ENCODE assay signal across 8 cellular contexts in the genomic region with DNA sequence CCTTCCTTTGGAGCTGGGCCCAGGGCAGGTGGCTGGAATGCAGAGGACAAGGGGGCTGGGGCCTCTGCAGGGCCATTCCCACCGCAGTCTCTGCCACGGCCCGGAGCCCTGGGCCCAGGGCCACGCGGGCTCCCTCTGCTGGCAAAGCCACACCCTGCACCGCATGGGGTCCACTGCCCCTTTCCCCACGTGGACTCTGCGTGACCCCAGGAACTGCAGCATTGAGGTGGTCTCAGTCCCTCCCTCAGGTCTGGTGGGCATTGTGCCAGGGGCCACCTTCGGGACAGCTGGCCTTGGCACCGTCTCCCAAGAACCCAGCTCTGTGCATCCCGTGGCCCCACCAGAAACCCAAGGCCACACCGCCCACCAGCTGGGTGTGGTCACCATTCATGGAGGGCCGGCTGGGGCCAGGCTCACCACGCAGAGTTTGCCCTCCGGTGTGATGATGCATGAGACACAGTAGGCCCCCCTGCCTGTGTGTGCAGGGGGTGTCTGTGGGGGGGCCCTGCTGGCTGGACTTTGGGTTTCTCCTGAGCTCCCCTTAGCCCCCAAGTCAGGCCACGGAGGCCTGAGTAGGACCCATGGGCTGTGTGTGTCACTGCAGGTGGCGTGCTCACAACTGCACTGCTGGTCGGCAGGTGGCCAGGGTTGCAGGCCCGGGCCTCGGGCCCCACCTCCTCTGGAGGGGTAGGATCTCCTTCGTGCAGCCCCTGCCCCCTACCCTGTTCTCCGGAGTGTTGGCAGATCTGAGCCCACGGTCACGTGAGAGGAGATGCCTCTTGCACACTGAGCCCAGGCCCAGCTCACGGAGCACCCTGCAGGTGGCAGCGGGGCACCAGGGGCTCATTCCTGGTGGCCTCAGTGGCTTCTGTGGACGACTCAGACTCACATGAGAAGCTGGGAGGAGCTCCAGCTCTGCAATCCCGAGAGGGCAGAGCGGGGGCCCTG. TPM values are rescaled to one million over a fixed set of nuclear protein-coding genes. Genes with fewer than 3 reads are reported as not detected.
DNase-seq lines count a peak whose midpoint lies in the region; ATAC-seq, FAIRE-seq and TF ChIP-seq lines count a peak whose summit lies in the region.

No MANE protein-coding gene starts in this region.

- peak; percentile 49 for DNase-seq in ACHN
- peak; percentile 90 for DNase-seq in GM20000 (ENCODE audit: low spot score)
- DNase-seq in T-helper 2 cell: peak in 4 of 5 experiments; percentile 37 to 52 (median 40)
- DNase-seq in GM12878 (ENCODE audit: low read depth, low spot score): no peak
- peak; percentile 25 to 37 (median 37) for DNase-seq in stimulated activated CD4-positive, alpha-beta T cell treated with anti-CD3 and anti-CD28 coated beads, TNF-alpha, amount 100 ng/mL, for 4 hours (ENCODE audit: low read depth in 3 of 3)
- no peak for DNase-seq in SK-N-DZ (ENCODE audit: low spot score)

- peaks cover 9% of the 10 kb centered on the region for H3K4me1 ChIP-seq in GM12878 (ENCODE audit: control insufficient read depth, insufficient read depth, low read length)

- WGBS in GM12878 (ENCODE audit: insufficient coverage, insufficient replicate concordance, low lambda C conversion rate, missing lambda C conversion rate): 27% methylated on average over 29 of the region's 29 CpGs

- no peak for TF ChIP-seq EP300 in GM12878 (IDR thresholded peaks at IDR 0.05; ENCODE audit: borderline replicate concordance in 1 of 2, control insufficient read depth in 1 of 2, low read depth in 2 of 2, low read length in 2 of 2)

- no peak for TF ChIP-seq POLR2A in GM12878 (IDR thresholded peaks at IDR 0.05; ENCODE audit: low read depth, low read length)

- CTCF ChIA-PET in GM12878 (lab: Yijun Ruan, JAX): interaction anchor here (0.5 to 2.7 kb wide), 18 partner anchors 8 to 96 kb away, joined by 3 to 17 read pairs (median 4); a partner anchor contains a TSS

- H3K4me2 ChIP-seq in GM12878 (ENCODE audit: control insufficient read depth, insufficient read depth): 0 out of 2 replicates have a peak overlapping the region, but pooled peaks have one; percentile 22

- in situ Hi-C loops in ACHN (cut with HindIII; ENCODE audit: low pct_ligation_motif_present, low pct_unique_long_range_greater_than_20kb, low sequenced_read_pairs) (no loop called here), GM12878 (cut with MboI) (no loop called here)

- FAIRE-seq in GM12878 (lab: Jason Lieb, UNC): no peak

- no TSS peak for BruUV-seq in GM12878 (replicated peaks; lab: Mats Ljungman, UMichigan)

- H3K27ac ChIP-seq in GM12878 (ENCODE audit: control insufficient read depth, insufficient read depth): no peak overlapping the region
- peak overlapping the region; percentile 73 for H3K27ac ChIP-seq in layer of hippocampus (ENCODE audit: low read depth, low read length)

- TF ChIP-seq RAD21 in GM12878 (IDR thresholded peaks at IDR 0.05; ENCODE audit: insufficient read depth, low read depth, low read length): peak; percentile 56

- H2AFZ ChIP-seq in GM12878 (ENCODE audit: control insufficient read depth, low read depth, low read length): peak overlapping the region; percentile 47

- H4K20me1 ChIP-seq in GM12878 (ENCODE audit: control insufficient read depth, insufficient read depth): no peaks in the 10 kb centered on the region

- SMC1A ChIA-PET in GM12878 (lab: Charles Lee; ENCODE audit: uncharacterized antibody, unreplicated experiment): interaction anchor here (0.6 to 1.5 kb wide), 8 partner anchors 21 to 69 kb away, joined by 3 to 5 read pairs (median 3); a partner anchor contains a TSS

- RAD21 ChIA-PET in GM12878 (lab: Charles Lee; ENCODE audit: unreplicated experiment): interaction anchor here (1.0 to 1.9 kb wide), 7 partner anchors 19 to 63 kb away, joined by 3 to 5 read pairs (median 4); a partner anchor contains a TSS

- ATAC-seq in GM12878: peak; percentile 83
- no peak for ATAC-seq in HG02588 (IDR thresholded peaks at IDR 0.05; ENCODE audit: unreplicated experiment)

- H3K79me2 ChIP-seq in GM12878 (ENCODE audit: control insufficient read depth, insufficient read depth, low read length): no peaks in the 10 kb centered on the region

- no peaks in the 10 kb centered on the region for H3K36me3 ChIP-seq in GM12878 (ENCODE audit: control insufficient read depth in 2 of 2, insufficient read depth in 2 of 2, low read length in 1 of 2)

- no peaks in the 10 kb centered on the region for H3K9me3 ChIP-seq in GM12878 (replicated peaks; ENCODE audit: control insufficient read depth, insufficient read depth, low read length)

- no peak overlapping the region for H3K9ac ChIP-seq in GM12878 (ENCODE audit: control insufficient read depth, insufficient read depth, low read length)

- POLR2A ChIA-PET in GM12878 (lab: Charles Lee): interaction anchor here (0.7 to 1.8 kb wide), 2 partner anchors 39 to 42 kb away, joined by 4 read pairs; a partner anchor contains a TSS

- peak; percentile 71 for TF ChIP-seq CTCF in GM20000 (IDR thresholded peaks at IDR 0.05; ENCODE audit: extremely low read depth, missing control alignments)
- peak; percentile 88 to 98 (median 89) for TF ChIP-seq CTCF in GM12878 (IDR thresholded peaks at IDR 0.05 in 2 of 3, conservative IDR thresholded peaks at IDR 0.05 in 1 of 3; ENCODE audit: control insufficient read depth in 2 of 3, extremely low read depth in 1 of 3, insufficient read depth in 1 of 3, low read depth in 3 of 3, low read length in 3 of 3)

- intact Hi-C loops in GM12878 (cut with micrococcal nuclease; ENCODE audit: unreplicated experiment): loop anchor here (2.0 kb wide), 3 partner anchors 34 to 64 kb away; a partner anchor contains a TSS

- H3K27me3 ChIP-seq in GM12878 (replicated peaks in 1 of 2; ENCODE audit: control insufficient read depth in 2 of 2, insufficient read depth in 2 of 2, low read length in 1 of 2) (no peaks in the 10 kb centered on the region), layer of hippocampus (ENCODE audit: control insufficient read depth, insufficient read depth, low read length) (no peaks in the 10 kb centered on the region)

- no peak overlapping the region for H3K4me3 ChIP-seq in GM12878

RNA-seq across cellular contexts. Expression of a gene that starts 5.7 kb away (rescaled TPM):
- 1.5 and 2.3 TPM in 2 replicates for total RNA-seq in GM12878 (2013; cell fraction: nucleolus; rRNA removed)
- total RNA-seq in GM12878 (2014; rRNA removed) (0.40 and 0.71 TPM in 2 replicates), GM12878 (2014; rRNA removed; fragmentation: Illumina TruSeq; extraction: Trizol) (0.13 and 0.14 TPM in 2 replicates), GM12878 (2021) (1.7 and 1.8 TPM in 2 replicates)
- polyA plus RNA-seq in GM12878 (2011; ENCODE audit: low read depth): 0.70 TPM
- polyA plus RNA-seq in GM12878 (2011; rRNA removed) (0.45 and 1.1 TPM in 2 replicates), GM12878 (2014; fragmentation: Illumina TruSeq; extraction: Trizol) (0.03 TPM in 1 of 2 replicates, not detected in the other), GM12878 (2014; fragmentation: Nextera tagmentation; extraction: Ambion mirVana) (under 1 TPM in 1 of 2 experiments, not detected in 1; 0.02 TPM), GM12878 (2014; rRNA removed) (0.40 and 0.56 TPM in 2 replicates), GM12878 (2016; fragmentation: Nextera tagmentation; extraction: Ambion mirVana) (under 1 TPM in 1 of 2 experiments, not detected in 1; 0.24 TPM)
- 1.4 and 2.3 TPM in 2 replicates for polyA plus RNA-seq in GM12878 (2011; cell fraction: cytosol; rRNA removed)
- polyA plus RNA-seq in GM12878 (2011; cell fraction: nucleus; rRNA removed): 3.6 and 5.8 TPM in 2 replicates
- 4.1 and 4.9 TPM in 2 replicates for polyA plus RNA-seq in GM12878 (2012)
- 0.51 and 0.88 TPM in 2 replicates for polyA minus RNA-seq in GM12878 (2011; rRNA and poly(A)+ RNA removed)
- 0.42 and 0.80 TPM in 2 replicates for polyA minus RNA-seq in GM12878 (2011; cell fraction: cytosol; rRNA and poly(A)+ RNA removed)
- polyA minus RNA-seq in GM12878 (2011; cell fraction: nucleus; rRNA and poly(A)+ RNA removed): 1.7 and 1.8 TPM in 2 replicates
- polyA plus RNA-seq in SK-N-DZ (2014; cell fraction: cytosol; rRNA removed): 0.06 and 1.5 TPM in 2 replicates
- 0.27 and 2.0 TPM in 2 replicates for polyA plus RNA-seq in SK-N-DZ (2014; cell fraction: nucleus; rRNA removed)

RNA-seq across cellular contexts. Expression of a gene that starts 8.3 kb away (rescaled TPM):
- 1.4 and 2.7 TPM in 2 replicates for total RNA-seq in GM12878 (2013; cell fraction: nucleolus; rRNA removed)
- total RNA-seq in GM12878 (2014; rRNA removed) (0.06 and 0.44 TPM in 2 replicates), GM12878 (2014; rRNA removed; fragmentation: Illumina TruSeq; extraction: Trizol) (0.41 and 0.63 TPM in 2 replicates), GM12878 (2021) (1.1 and 1.6 TPM in 2 replicates)
- 3.2 TPM for polyA plus RNA-seq in GM12878 (2011; ENCODE audit: low read depth)
- polyA plus RNA-seq in GM12878 (2011; rRNA removed) (2.2 and 3.1 TPM in 2 replicates), GM12878 (2014; fragmentation: Illumina TruSeq; extraction: Trizol) (0.22 and 0.32 TPM in 2 replicates), GM12878 (2014; fragmentation: Nextera tagmentation; extraction: Ambion mirVana) (under 1 TPM; 0.03 to 0.13 TPM), GM12878 (2014; rRNA removed) (1.1 and 2.1 TPM in 2 replicates), GM12878 (2016; fragmentation: Nextera tagmentation; extraction: Ambion mirVana) (1 to 10 TPM; 2.1 to 2.9 TPM)
- 7.5 and 8.5 TPM in 2 replicates for polyA plus RNA-seq in GM12878 (2011; cell fraction: cytosol; rRNA removed)
- polyA plus RNA-seq in GM12878 (2011; cell fraction: nucleus; rRNA removed): 1.8 and 3.0 TPM in 2 replicates
- 1.7 and 2.1 TPM in 2 replicates for polyA plus RNA-seq in GM12878 (2012)
- polyA minus RNA-seq in GM12878 (2011; rRNA and poly(A)+ RNA removed): 0.29 and 2.3 TPM in 2 replicates
- 0.42 TPM in 1 of 2 replicates, not detected in the other for polyA minus RNA-seq in GM12878 (2011; cell fraction: cytosol; rRNA and poly(A)+ RNA removed)
- 1.2 TPM in 1 of 2 replicates, not detected in the other for polyA minus RNA-seq in GM12878 (2011; cell fraction: nucleus; rRNA and poly(A)+ RNA removed)
- polyA plus RNA-seq in SK-N-DZ (2014; cell fraction: cytosol; rRNA removed): 0.06 TPM in 1 of 2 replicates, not detected in the other
- not detected in 2 replicates for polyA plus RNA-seq in SK-N-DZ (2014; cell fraction: nucleus; rRNA removed)

RNA-seq across cellular contexts. Expression of a gene that starts 20.1 kb away (rescaled TPM):
- 1.2 and 1.8 TPM in 2 replicates for total RNA-seq in GM12878 (2013; cell fraction: nucleolus; rRNA removed)
- total RNA-seq in GM12878 (2014; rRNA removed): 0.17 and 0.33 TPM in 2 replicates
- total RNA-seq in GM12878 (2014; rRNA removed; fragmentation: Illumina TruSeq; extraction: Trizol): 0.18 and 0.45 TPM in 2 replicates
- 0.96 and 1.2 TPM in 2 replicates for total RNA-seq in GM12878 (2021)
- polyA plus RNA-seq in GM12878 (2011; ENCODE audit: low read depth): 0.42 TPM
- polyA plus RNA-seq in GM12878 (2011; rRNA removed): 0.12 and 0.24 TPM in 2 replicates
- polyA plus RNA-seq in GM12878 (2011; cell fraction: cytosol; rRNA removed): 0.21 and 0.38 TPM in 2 replicates
- 2.0 and 2.3 TPM in 2 replicates for polyA plus RNA-seq in GM12878 (2011; cell fraction: nucleus; rRNA removed)
- polyA plus RNA-seq in GM12878 (2012): 1.3 TPM in 2 replicates
- 0.14 and 0.29 TPM in 2 replicates for polyA plus RNA-seq in GM12878 (2014; fragmentation: Illumina TruSeq; extraction: Trizol)
- polyA plus RNA-seq in GM12878 (2014; fragmentation: Nextera tagmentation; extraction: Ambion mirVana): under 1 TPM; 0.05 to 0.15 TPM
- polyA plus RNA-seq in GM12878 (2014; rRNA removed): 0.86 and 0.94 TPM in 2 replicates
- polyA plus RNA-seq in GM12878 (2016; fragmentation: Nextera tagmentation; extraction: Ambion mirVana): 1 to 10 TPM; 1.8 to 2.8 TPM
- 0.15 TPM in 1 of 2 replicates, not detected in the other for polyA minus RNA-seq in GM12878 (2011; rRNA and poly(A)+ RNA removed)
- not detected in 2 replicates for polyA minus RNA-seq in GM12878 (2011; cell fraction: cytosol; rRNA and poly(A)+ RNA removed)
- polyA minus RNA-seq in GM12878 (2011; cell fraction: nucleus; rRNA and poly(A)+ RNA removed): 0.36 TPM in 1 of 2 replicates, not detected in the other
- 0.81 TPM in 1 of 2 replicates, not detected in the other for polyA plus RNA-seq in SK-N-DZ (2014; cell fraction: cytosol; rRNA removed)
- polyA plus RNA-seq in SK-N-DZ (2014; cell fraction: nucleus; rRNA removed): 0.90 and 0.97 TPM in 2 replicates

RNA-seq across cellular contexts. Expression of a gene that starts 30.4 kb away (rescaled TPM):
- total RNA-seq in GM12878 (2013; cell fraction: nucleolus; rRNA removed): 53.2 and 60.0 TPM in 2 replicates
- total RNA-seq in GM12878 (2014; rRNA removed) (29.7 and 35.7 TPM in 2 replicates), GM12878 (2014; rRNA removed; fragmentation: Illumina TruSeq; extraction: Trizol) (9.3 and 10.7 TPM in 2 replicates), GM12878 (2021) (32.9 and 36.8 TPM in 2 replicates)
- 4.4 TPM for polyA plus RNA-seq in GM12878 (2011; ENCODE audit: low read depth)
- polyA plus RNA-seq in GM12878 (2011; rRNA removed) (7.6 and 14.0 TPM in 2 replicates), GM12878 (2014; fragmentation: Illumina TruSeq; extraction: Trizol) (2.1 and 5.8 TPM in 2 replicates), GM12878 (2014; fragmentation: Nextera tagmentation; extraction: Ambion mirVana) (under 1 TPM; 0.03 to 0.73 TPM), GM12878 (2014; rRNA removed) (38.8 and 52.5 TPM in 2 replicates), GM12878 (2016; fragmentation: Nextera tagmentation; extraction: Ambion mirVana) (10 to 100 TPM; 33.7 to 35.1 TPM)
- polyA plus RNA-seq in GM12878 (2011; cell fraction: cytosol; rRNA removed): 14.1 and 30.5 TPM in 2 replicates
- polyA plus RNA-seq in GM12878 (2011; cell fraction: nucleus; rRNA removed): 90.3 and 160 TPM in 2 replicates
- 14.0 and 21.3 TPM in 2 replicates for polyA plus RNA-seq in GM12878 (2012)
- 5.5 and 13.1 TPM in 2 replicates for polyA minus RNA-seq in GM12878 (2011; rRNA and poly(A)+ RNA removed)
- polyA minus RNA-seq in GM12878 (2011; cell fraction: cytosol; rRNA and poly(A)+ RNA removed): 11.0 and 17.0 TPM in 2 replicates
- 13.7 and 34.8 TPM in 2 replicates for polyA minus RNA-seq in GM12878 (2011; cell fraction: nucleus; rRNA and poly(A)+ RNA removed)
- polyA plus RNA-seq in SK-N-DZ (2014; cell fraction: cytosol; rRNA removed): 17.9 and 21.5 TPM in 2 replicates
- 83.9 and 130 TPM in 2 replicates for polyA plus RNA-seq in SK-N-DZ (2014; cell fraction: nucleus; rRNA removed)

RNA-seq across cellular contexts. Expression of a gene that starts 34.1 kb away (rescaled TPM):
- 47.9 and 53.1 TPM in 2 replicates for total RNA-seq in GM12878 (2013; cell fraction: nucleolus; rRNA removed)
- 205 and 223 TPM in 2 replicates for total RNA-seq in GM12878 (2014; rRNA removed)
- total RNA-seq in GM12878 (2014; rRNA removed; fragmentation: Illumina TruSeq; extraction: Trizol): 132 and 153 TPM in 2 replicates
- total RNA-seq in GM12878 (2021): 141 and 149 TPM in 2 replicates
- polyA plus RNA-seq in GM12878 (2011; ENCODE audit: low read depth): 92.4 TPM
- 143 and 146 TPM in 2 replicates for polyA plus RNA-seq in GM12878 (2011; rRNA removed)
- polyA plus RNA-seq in GM12878 (2011; cell fraction: cytosol; rRNA removed): 168 and 192 TPM in 2 replicates
- 105 and 125 TPM in 2 replicates for polyA plus RNA-seq in GM12878 (2011; cell fraction: nucleus; rRNA removed)
- 151 and 170 TPM in 2 replicates for polyA plus RNA-seq in GM12878 (2012)
- polyA plus RNA-seq in GM12878 (2014; fragmentation: Illumina TruSeq; extraction: Trizol): 115 and 129 TPM in 2 replicates
- 100 to 1,000 TPM; 519 to 525 TPM for polyA plus RNA-seq in GM12878 (2014; fragmentation: Nextera tagmentation; extraction: Ambion mirVana)
- 287 and 301 TPM in 2 replicates for polyA plus RNA-seq in GM12878 (2014; rRNA removed)
- polyA plus RNA-seq in GM12878 (2016; fragmentation: Nextera tagmentation; extraction: Ambion mirVana): 100 to 1,000 TPM; 366 to 375 TPM
- 72.9 and 94.2 TPM in 2 replicates for polyA minus RNA-seq in GM12878 (2011; rRNA and poly(A)+ RNA removed)
- polyA minus RNA-seq in GM12878 (2011; cell fraction: cytosol; rRNA and poly(A)+ RNA removed): 54.8 and 63.4 TPM in 2 replicates
- polyA minus RNA-seq in GM12878 (2011; cell fraction: nucleus; rRNA and poly(A)+ RNA removed): 26.7 and 39.5 TPM in 2 replicates
- 122 and 124 TPM in 2 replicates for polyA plus RNA-seq in SK-N-DZ (2014; cell fraction: cytosol; rRNA removed)
- 65.7 and 70.6 TPM in 2 replicates for polyA plus RNA-seq in SK-N-DZ (2014; cell fraction: nucleus; rRNA removed)

Comparison
In these comparisons a context has a peak if more than half of its experiments do, and no peak if none do; other contexts are left out.
1. DNase-seq: peak in ACHN (single experiment), GM20000 (single experiment), T-helper 2 cell (4 of 5) and stimulated activated CD4-positive, alpha-beta T cell treated with anti-CD3 and anti-CD28 coated beads, TNF-alpha, amount 100 ng/mL, for 4 hours (3 of 3); none in GM12878 (single experiment) and SK-N-DZ (single experiment).